18 cellular contexts compared by ENCODE assay signal in genomic region chr2:110773470-110773921, GRCh38. TPM values are rescaled to one million over a fixed set of nuclear protein-coding genes. Genes with fewer than 3 reads are reported as not detected.
DNase-seq lines count a peak whose midpoint lies in the region; ATAC-seq and TF ChIP-seq lines count a peak whose summit lies in the region.
"Had no signal": no experiment of that assay in that cellular context is flagged by ENCODE, and none has a peak within 500 bp of the region (broad histone marks: within the 10 kb centered on the region; RNA-seq: fewer than 3 reads in every experiment).

No MANE protein-coding gene starts in this region.

- in situ Hi-C loops in transverse colon (cut with MboI; ENCODE audit: low pct_ligation_motif_present in 1 of 4, low pct_unique_long_range_greater_than_20kb in 1 of 4, low sequenced_read_pairs in 3 of 4) (no loop called here), ACHN (cut with HindIII; ENCODE audit: low pct_ligation_motif_present, low pct_unique_long_range_greater_than_20kb, low sequenced_read_pairs) (no loop called here)

- no peak for TF ChIP-seq CTCF in adrenal gland (IDR thresholded peaks at IDR 0.05)
- no peak for TF ChIP-seq CTCF in mucosa of descending colon (IDR thresholded peaks at IDR 0.05)
- no peak for TF ChIP-seq CTCF in transverse colon (IDR thresholded peaks at IDR 0.05)

- H3K27ac ChIP-seq in adrenal gland (no peak overlapping the region), transverse colon (no peak overlapping the region)
- H3K27ac ChIP-seq: brain microvascular endothelial cell, spleen had no signal

- H3K9me3 ChIP-seq in adrenal gland (replicated peaks in 1 of 3) (no peaks in the 10 kb centered on the region), mucosa of descending colon (no peaks in the 10 kb centered on the region), transverse colon (no peaks in the 10 kb centered on the region)
- H3K9me3 ChIP-seq: BE2C, spleen had no signal

- H3K4me1 ChIP-seq in adrenal gland (replicated peaks in 1 of 2) (peaks cover 0 to 6% of the 10 kb centered on the region in 2 donors), mucosa of descending colon (ENCODE audit: low read depth) (no peaks in the 10 kb centered on the region), transverse colon (peaks cover 0 to 15% (median 0%) of the 10 kb centered on the region in 4 donors)
- H3K4me1 ChIP-seq: BE2C, spleen had no signal

- no peaks in the 10 kb centered on the region for H3K36me3 ChIP-seq in adrenal gland (replicated peaks in 1 of 2)
- H3K36me3 ChIP-seq in mucosa of descending colon (ENCODE audit: low read depth), result no peaks in the 10 kb centered on the region
- H3K36me3 ChIP-seq in transverse colon, result no peaks in the 10 kb centered on the region
- H3K36me3 ChIP-seq: BE2C, brain microvascular endothelial cell, spleen had no signal

- H3K27me3 ChIP-seq in adrenal gland, result no peaks in the 10 kb centered on the region
- H3K27me3 ChIP-seq in transverse colon, result no peaks in the 10 kb centered on the region
- H3K27me3 ChIP-seq: BE2C had no signal

- intact Hi-C loops in adrenal gland (cut with DNase I) (no loop called here), Right ventricle myocardium superior (cut with DNase I) (no loop called here), mucosa of descending colon (cut with DNase I, micrococcal nuclease) (no loop called here), transverse colon (cut with DNase I; ENCODE audit: low total_unique reads) (no loop called here)

- H3K4me3 ChIP-seq in adrenal gland (no peak overlapping the region), mucosa of descending colon (no peak overlapping the region), transverse colon (no peak overlapping the region)
- H3K4me3 ChIP-seq: spleen had no signal

- TF ChIP-seq POLR2A in adrenal gland (IDR thresholded peaks at IDR 0.05) (no peak), transverse colon (IDR thresholded peaks at IDR 0.05) (no peak)

- DNase-seq in adrenal gland (peak; percentile 35 to 79 (median 51)), Right ventricle myocardium superior (peak; percentile 90), mucosa of descending colon (peak in 1 of 3 donors; percentile 33), transverse colon (peak; percentile 10), ACHN (no peak)
- DNase-seq: activated CD4-positive, CD25-positive, alpha-beta regulatory T cell; activated naive CD4-positive, alpha-beta T cell treated with anti-CD3 and anti-CD28 coated beads for 36 hours; BE2C; brain microvascular endothelial cell; effector CD4-positive, alpha-beta T cell; NCI-H1092; NCI-H226; SHP77; spleen; stimulated activated naive CD4-positive, alpha-beta T cell treated with Interleukin-2 at 50 U/mL for 16 hours; T-helper 2 cell had no signal

- 34 to 75% (median 39%) methylated on average over 6 of the region's 6 CpGs; no CpG with 5 or more reads in 1 of the 4 donors for WGBS in adrenal gland, 4 donors
- WGBS in transverse colon (ENCODE audit: low coverage in 1 of 2), 2 donors, result 72% methylated on average over 5 of the region's 6 CpGs; no CpG with 5 or more reads in 1 of the 2 donors

- no peak for TF ChIP-seq EP300 in transverse colon (IDR thresholded peaks at IDR 0.05; ENCODE audit: low read depth)

- ATAC-seq in Right ventricle myocardium superior (ENCODE audit: poor library complexity) (peak; percentile 92), mucosa of descending colon (peak; percentile 16), HG02870 (IDR thresholded peaks at IDR 0.05; ENCODE audit: unreplicated experiment) (no peak), GM19455 (IDR thresholded peaks at IDR 0.05; ENCODE audit: unreplicated experiment) (no peak)

RNA-seq across cellular contexts. Expression of gene ACOXL, which starts 41.1 kb away (rescaled TPM):
- under 1 TPM in 1 of 8 donors, not detected in 7; 0.19 TPM for total RNA-seq in adrenal gland
- under 1 TPM in 2 of 3 donors, not detected in 1; 0.05 to 0.13 TPM for polyA plus RNA-seq in adrenal gland
- not detected for total RNA-seq in Right ventricle myocardium superior
- total RNA-seq in mucosa of descending colon, result 1 to 10 TPM in 1 of 3 donors, under 1 TPM in 2; 0.51 to 1.2 (median 0.87) TPM
- total RNA-seq in transverse colon, result 1 to 10 TPM in 2 of 4 donors, under 1 TPM in 1, not detected in 1; 0.55 to 5.2 (median 1.1) TPM
- total RNA-seq: activated naive CD4-positive, alpha-beta T cell treated with anti-CD3 and anti-CD28 coated beads for 36 hours had no signal

Comparison
In these comparisons a context has a peak if more than half of its experiments do, and no peak if none do; other contexts are left out.
1. ATAC-seq: peak in Right ventricle myocardium superior (single experiment) and mucosa of descending colon (single experiment); none in HG02870 (single experiment) and GM19455 (single experiment).